In the genomic region with DNA sequence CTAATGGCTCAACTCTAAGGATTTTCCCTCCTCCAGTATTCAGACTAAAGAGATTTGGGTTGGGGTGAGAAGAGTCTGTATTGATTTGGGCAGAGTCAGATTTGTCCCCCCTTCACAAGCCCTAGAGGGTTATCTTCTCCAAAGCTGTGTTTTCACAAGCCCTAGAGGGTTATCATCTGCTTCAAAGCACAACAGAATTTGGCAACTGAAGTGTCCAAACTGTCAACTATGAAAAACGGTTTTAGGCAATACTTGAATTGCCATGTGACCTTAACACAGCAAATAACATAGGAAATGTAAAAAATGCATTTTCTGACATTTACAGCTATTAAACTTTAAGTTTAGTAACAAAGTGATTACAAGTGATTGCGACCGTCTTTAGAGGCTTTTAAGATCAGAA, we compare ENCODE assay signal across 17 cellular contexts.
DNase-seq lines count a peak whose midpoint lies in the region; ATAC-seq and TF ChIP-seq lines count a peak whose summit lies in the region.
"Had no signal": no experiment of that assay in that cellular context is flagged by ENCODE, and none has a peak within 500 bp of the region (broad histone marks: within the 10 kb centered on the region; RNA-seq: fewer than 3 reads in every experiment).

No MANE protein-coding gene starts in this region.

- no peaks in the 10 kb centered on the region for H3K4me1 Mint-ChIP-seq in natural killer cell

- peaks cover 0 to 29% of the 10 kb centered on the region in 2 donors for H3K27me3 Mint-ChIP-seq in natural killer cell (ENCODE audit: low read depth in 2 of 2)

- no peak for ATAC-seq in natural killer cell
- ATAC-seq: CD8-positive, alpha-beta T cell; SK-N-SH treated with all-trans-retinoic acid at 6 μM for 48 hours had no signal

- intact Hi-C loops in natural killer cell (cut with micrococcal nuclease): no loop called here

- H3F3A ChIP-seq in Loucy (ENCODE audit: low read depth): no peaks in the 10 kb centered on the region

- H3K9me3 ChIP-seq in Loucy (ENCODE audit: insufficient read depth, low read depth, low read length): no peaks in the 10 kb centered on the region

- H3K79me2 ChIP-seq in Loucy (ENCODE audit: insufficient read depth, low read length): no peaks in the 10 kb centered on the region

- H3K36me3 ChIP-seq in Loucy (ENCODE audit: insufficient read depth, low read length): no peaks in the 10 kb centered on the region

- H3K27me3 ChIP-seq in Loucy (ENCODE audit: insufficient read depth, low read length, poor library complexity, severe bottlenecking): no peaks in the 10 kb centered on the region

- H3K9ac ChIP-seq in Loucy (ENCODE audit: low read depth, low read length, poor library complexity, severe bottlenecking): no peak overlapping the region

- no peak overlapping the region for H3K4me3 Mint-ChIP-seq in natural killer cell
- H3K4me3 Mint-ChIP-seq: CD8-positive, alpha-beta T cell had no signal

- no peaks in the 10 kb centered on the region for H3K9me2 ChIP-seq in Loucy (replicated peaks; ENCODE audit: low read depth, low read length)

- H4K20me1 ChIP-seq in Loucy (ENCODE audit: insufficient read depth, low read length, poor library complexity, severe bottlenecking): no peaks in the 10 kb centered on the region

- TF ChIP-seq CTCF in Loucy (conservative IDR thresholded peaks at IDR 0.05; ENCODE audit: low read length): no peak
- no peak for TF ChIP-seq CTCF in natural killer cell (IDR thresholded peaks at IDR 0.05)

- peak overlapping the region; percentile 8 for H3K4me3 ChIP-seq in Loucy (ENCODE audit: low read length, poor library complexity, severe bottlenecking)
- H3K4me3 ChIP-seq: PC-9 had no signal

- no peaks in the 10 kb centered on the region for H3K9me3 Mint-ChIP-seq in natural killer cell
- H3K9me3 Mint-ChIP-seq: CD8-positive, alpha-beta T cell had no signal

- peaks cover 19% of the 10 kb centered on the region for H3K4me1 ChIP-seq in Loucy (ENCODE audit: insufficient read depth, low read length, poor library complexity, severe bottlenecking)

- peak overlapping the region; percentile 51 for H3K4me2 ChIP-seq in Loucy (ENCODE audit: low read depth, low read length, poor library complexity, severe bottlenecking)
- H3K4me2 ChIP-seq: PC-9 had no signal

- H3K36me3 Mint-ChIP-seq in natural killer cell: no peaks in the 10 kb centered on the region
- H3K36me3 Mint-ChIP-seq: CD8-positive, alpha-beta T cell had no signal

- peak overlapping the region; percentile 44 for H2AFZ ChIP-seq in Loucy (ENCODE audit: low read length)
- H2AFZ ChIP-seq: PC-9 had no signal

- DNase-seq in A172 (ENCODE audit: low spot score) (peak; percentile 35), amniotic epithelial cell (ENCODE audit: low read depth) (peak; percentile 50), left kidney (ENCODE audit: low read depth, low spot score) (peak; percentile 67), globus pallidus (ENCODE audit: low spot score) (no peak), AG08396 (ENCODE audit: low spot score) (no peak), natural killer cell (no peak)
- no peak for DNase-seq in stimulated activated CD4-positive, alpha-beta T cell treated with anti-CD3 and anti-CD28 coated beads, Interleukin-2, amount 100 ng/mL, for 48 hours
- DNase-seq: CD8-positive, alpha-beta T cell; Karpas-422; MV-4-11; NCI-H1417 treated with DMSO at 0.1 percent for 48 hours; NCI-H2029; NCI-H2171 treated with DMSO at 0.1 percent for 48 hours; NCI-H526; PC-9 had no signal

- H3K27ac Mint-ChIP-seq in natural killer cell: no peak overlapping the region
- H3K27ac Mint-ChIP-seq: CD8-positive, alpha-beta T cell had no signal

Comparison
In these comparisons a context has a peak if more than half of its experiments do, and no peak if none do; other contexts are left out.
1. DNase-seq: peak in A172 (single experiment), amniotic epithelial cell (single experiment) and left kidney (single experiment); none in globus pallidus (single experiment), AG08396 (single experiment), stimulated activated CD4-positive, alpha-beta T cell treated with anti-CD3 and anti-CD28 coated beads, Interleukin-2, amount 100 ng/mL, for 48 hours (0 of 2) and natural killer cell (single experiment).